In the genomic region with DNA sequence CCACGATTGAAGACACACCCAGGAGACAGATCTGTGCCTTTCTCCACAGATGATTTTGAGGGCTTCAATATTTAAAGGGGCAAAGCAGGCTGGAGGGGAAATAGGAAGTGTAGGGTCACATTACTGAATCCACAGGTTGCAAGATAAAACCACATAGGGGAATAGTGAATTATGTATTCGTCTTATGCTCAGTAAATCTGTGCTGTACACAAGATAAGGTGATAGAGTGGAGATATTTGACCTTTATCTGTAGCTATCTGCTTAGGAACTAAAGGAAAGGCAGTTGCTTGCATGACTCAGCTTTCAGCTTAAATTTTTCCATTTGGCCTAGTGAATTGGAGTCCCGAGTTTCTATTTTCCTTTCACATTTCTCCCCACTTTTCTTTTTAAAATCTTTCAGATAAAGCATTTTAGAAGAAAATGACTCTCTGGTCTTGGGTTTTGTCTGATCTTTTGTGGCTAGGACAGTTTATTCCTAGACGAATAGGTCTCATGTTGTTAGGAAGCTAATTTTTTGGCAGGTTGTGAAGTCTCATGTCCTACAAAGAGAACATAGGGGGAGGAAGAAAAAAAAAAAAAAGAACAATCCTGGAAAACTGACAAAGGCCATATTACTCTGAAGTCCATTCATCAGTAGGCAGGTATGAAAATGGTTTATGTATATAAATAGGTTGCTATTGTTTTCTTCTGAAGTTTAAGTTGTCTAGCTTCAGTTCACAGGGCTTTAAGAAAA, we compare ENCODE assay signal across 11 cellular contexts. TPM values are rescaled to one million over a fixed set of nuclear protein-coding genes. Genes with fewer than 3 reads are reported as not detected.
DNase-seq lines count a peak whose midpoint lies in the region; ATAC-seq and TF ChIP-seq lines count a peak whose summit lies in the region.
"Had no signal": no experiment of that assay in that cellular context is flagged by ENCODE, and none has a peak within 500 bp of the region (broad histone marks: within the 10 kb centered on the region; RNA-seq: fewer than 3 reads in every experiment).

No MANE protein-coding gene starts in this region.

- H3K4me3 Mint-ChIP-seq in GM23338, result no peak overlapping the region

- H3K4me3 ChIP-seq in GM23338, result no peak overlapping the region
- H3K4me3 ChIP-seq in rectal smooth muscle tissue (ENCODE audit: low read length), result no peak overlapping the region
- H3K4me3 ChIP-seq in MM.1S (ENCODE audit: low read length), result no peak overlapping the region
- no peak overlapping the region for H3K4me3 ChIP-seq in left lung

- H3K36me3 ChIP-seq in GM23338 (ENCODE audit: insufficient read depth) (no peaks in the 10 kb centered on the region), rectal smooth muscle tissue (ENCODE audit: control insufficient read depth, insufficient read depth, low read length) (no peaks in the 10 kb centered on the region), MM.1S (replicated peaks; ENCODE audit: insufficient read depth, low read length) (no peaks in the 10 kb centered on the region), left lung (no peaks in the 10 kb centered on the region)

- H3F3A ChIP-seq in GM23338 (replicated peaks; ENCODE audit: low read depth), result no peaks in the 10 kb centered on the region
- peaks cover 5% of the 10 kb centered on the region; the same call in 1 of the 2 replicates for H3F3A ChIP-seq in MM.1S (ENCODE audit: insufficient read depth, low read length)

- H3K4me2 ChIP-seq in GM23338 (no peak overlapping the region), MM.1S (ENCODE audit: low read depth, low read length) (no peak overlapping the region)

- intact Hi-C loops in left cardiac atrium (cut with DNase I) (no loop called here), left lung (cut with DNase I) (no loop called here)

- H4K20me1 ChIP-seq in GM23338 (replicated peaks; ENCODE audit: insufficient read depth) (no peaks in the 10 kb centered on the region), MM.1S (ENCODE audit: insufficient read depth, low read length) (no peaks in the 10 kb centered on the region)

- no peaks in the 10 kb centered on the region for H3K9me2 ChIP-seq in GM23338 (ENCODE audit: insufficient read depth)
- no peaks in the 10 kb centered on the region for H3K9me2 ChIP-seq in MM.1S (replicated peaks; ENCODE audit: insufficient read depth, low read length)

- H3K9me3 ChIP-seq in MM.1S (replicated peaks; ENCODE audit: insufficient read depth, low read length) (no peaks in the 10 kb centered on the region), left lung (no peaks in the 10 kb centered on the region)

- peak overlapping the region; percentile 89 for H3K27ac Mint-ChIP-seq in GM23338

- H3K27me3 Mint-ChIP-seq in GM23338 (ENCODE audit: insufficient read depth, low read depth, poor library complexity), result no peaks in the 10 kb centered on the region

- H3K9me3 Mint-ChIP-seq in GM23338, result no peaks in the 10 kb centered on the region
- H3K9me3 Mint-ChIP-seq: activated naive CD4-positive, alpha-beta T cell treated with anti-CD3 and anti-CD28 coated beads, Interleukin-2, amount 50 U/mL, for 72 hours had no signal

- H2AFZ ChIP-seq in GM23338, result no peak overlapping the region; the same call in 1 of the 2 replicates
- no peak overlapping the region for H2AFZ ChIP-seq in MM.1S (ENCODE audit: low read length)

- no peaks in the 10 kb centered on the region for H3K36me3 Mint-ChIP-seq in GM23338 (ENCODE audit: low read depth)

- ATAC-seq in GM23338 (no peak), left cardiac atrium (peak; percentile 15 to 61), left lung (no peak)

- peak; percentile 9 for DNase-seq in GM23338 (ENCODE audit: low spot score)
- peak; percentile 9 to 32 for DNase-seq in SW 1271 (lab: John Stamatoyannopoulos, UW)
- no peak for DNase-seq in left cardiac atrium
- no peak for DNase-seq in D341Med (ENCODE audit: low spot score)
- no peak for DNase-seq in MM.1S
- DNase-seq in left lung, result no peak
- DNase-seq in DMS53 treated with DMSO at 0.1 percent for 48 hours (lab: John Stamatoyannopoulos, UW; ENCODE audit: unreplicated experiment), result no peak
- DNase-seq: DMS153, NCI-H2227 treated with DMSO at 0.1 percent for 48 hours had no signal

- H3K79me2 ChIP-seq in GM23338 (replicated peaks; ENCODE audit: insufficient read depth) (no peaks in the 10 kb centered on the region), MM.1S (ENCODE audit: low read length) (no peaks in the 10 kb centered on the region)

- no peak for TF ChIP-seq CTCF in GM23338 (conservative IDR thresholded peaks at IDR 0.05; ENCODE audit: low read depth in 2 of 2)
- no peak for TF ChIP-seq CTCF in MM.1S (IDR thresholded peaks at IDR 0.05; ENCODE audit: low read length)
- TF ChIP-seq CTCF in left lung (IDR thresholded peaks at IDR 0.05), result no peak

- H3K9ac ChIP-seq in rectal smooth muscle tissue (ENCODE audit: low read length) (no peak overlapping the region), MM.1S (ENCODE audit: low read length) (no peak overlapping the region)

- H3K4me1 Mint-ChIP-seq in GM23338, result peaks cover 7% of the 10 kb centered on the region; the same call in 2 of the 3 replicates

- H3K4me1 ChIP-seq in GM23338 (ENCODE audit: insufficient read depth) (peaks cover 7% of the 10 kb centered on the region), rectal smooth muscle tissue (ENCODE audit: control insufficient read depth, insufficient read depth, low read length) (no peaks in the 10 kb centered on the region), MM.1S (ENCODE audit: low read length) (0 out of 2 replicates have a peak, but pooled peaks cover 10% of the 10 kb centered on the region), left lung (no peaks in the 10 kb centered on the region)

- H3K27me3 ChIP-seq in GM23338 (ENCODE audit: insufficient read depth) (no peaks in the 10 kb centered on the region), rectal smooth muscle tissue (ENCODE audit: control insufficient read depth, insufficient read depth, low read length) (no peaks in the 10 kb centered on the region), MM.1S (replicated peaks; ENCODE audit: insufficient read depth, low read length) (no peaks in the 10 kb centered on the region), left lung (no peaks in the 10 kb centered on the region)

- H3K27ac ChIP-seq in GM23338 (ENCODE audit: low read depth), result no peak overlapping the region
- H3K27ac ChIP-seq in rectal smooth muscle tissue (ENCODE audit: low read depth, low read length), result peak overlapping the region; percentile 55
- H3K27ac ChIP-seq in MM.1S (ENCODE audit: low read length), result no peak overlapping the region
- peak overlapping the region in 1 of 2 donors; percentile 40 for H3K27ac ChIP-seq in left lung

TF ChIP-seq in GM23338, 12 proteins besides CTCF, POLR2A, EP300 and RAD21:
- no peak for TF ChIP-seq CREB1 (CRISPR knock-in tag; IDR thresholded peaks at IDR 0.05; ENCODE audit: low read depth)
- TF ChIP-seq, protein P1, sequence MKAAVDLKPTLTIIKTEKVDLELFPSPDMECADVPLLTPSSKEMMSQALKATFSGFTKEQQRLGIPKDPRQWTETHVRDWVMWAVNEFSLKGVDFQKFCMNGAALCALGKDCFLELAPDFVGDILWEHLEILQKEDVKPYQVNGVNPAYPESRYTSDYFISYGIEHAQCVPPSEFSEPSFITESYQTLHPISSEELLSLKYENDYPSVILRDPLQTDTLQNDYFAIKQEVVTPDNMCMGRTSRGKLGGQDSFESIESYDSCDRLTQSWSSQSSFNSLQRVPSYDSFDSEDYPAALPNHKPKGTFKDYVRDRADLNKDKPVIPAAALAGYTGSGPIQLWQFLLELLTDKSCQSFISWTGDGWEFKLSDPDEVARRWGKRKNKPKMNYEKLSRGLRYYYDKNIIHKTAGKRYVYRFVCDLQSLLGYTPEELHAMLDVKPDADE (IDR thresholded peaks at IDR 0.05), result no peak
TF ChIP-seq in GM23338: peak in this region for 0.

RNA-seq across cellular contexts. Expression of a gene that starts 55.4 kb away (rescaled TPM):
- 13.1 and 13.4 TPM in 2 replicates for total RNA-seq in GM23338 (2014; rRNA removed; shearing (Covaris generic))
- polyA plus RNA-seq in GM23338 (2016; fragmentation: Nextera tagmentation; extraction: Ambion mirVana), result 6.7 and 7.0 TPM in 2 replicates
- total RNA-seq in left cardiac atrium, result 1 to 10 TPM; 5.2 to 5.3 TPM
- total RNA-seq in left lung, result 10 to 100 TPM; 12.7 to 13.7 TPM

Comparison
In these comparisons a context has a peak if more than half of its experiments do, and no peak if none do; other contexts are left out.
1. ATAC-seq: peak in left cardiac atrium (2 of 2); none in GM23338 (single experiment) and left lung (single experiment).
2. DNase-seq: peak in GM23338 (single experiment) and SW 1271 (2 of 2); none in left cardiac atrium (single experiment), D341Med (single experiment), MM.1S (single experiment), left lung (0 of 2) and DMS53 treated with DMSO at 0.1 percent for 48 hours (single experiment).